8 cellular contexts compared by ENCODE assay signal in the genomic region with DNA sequence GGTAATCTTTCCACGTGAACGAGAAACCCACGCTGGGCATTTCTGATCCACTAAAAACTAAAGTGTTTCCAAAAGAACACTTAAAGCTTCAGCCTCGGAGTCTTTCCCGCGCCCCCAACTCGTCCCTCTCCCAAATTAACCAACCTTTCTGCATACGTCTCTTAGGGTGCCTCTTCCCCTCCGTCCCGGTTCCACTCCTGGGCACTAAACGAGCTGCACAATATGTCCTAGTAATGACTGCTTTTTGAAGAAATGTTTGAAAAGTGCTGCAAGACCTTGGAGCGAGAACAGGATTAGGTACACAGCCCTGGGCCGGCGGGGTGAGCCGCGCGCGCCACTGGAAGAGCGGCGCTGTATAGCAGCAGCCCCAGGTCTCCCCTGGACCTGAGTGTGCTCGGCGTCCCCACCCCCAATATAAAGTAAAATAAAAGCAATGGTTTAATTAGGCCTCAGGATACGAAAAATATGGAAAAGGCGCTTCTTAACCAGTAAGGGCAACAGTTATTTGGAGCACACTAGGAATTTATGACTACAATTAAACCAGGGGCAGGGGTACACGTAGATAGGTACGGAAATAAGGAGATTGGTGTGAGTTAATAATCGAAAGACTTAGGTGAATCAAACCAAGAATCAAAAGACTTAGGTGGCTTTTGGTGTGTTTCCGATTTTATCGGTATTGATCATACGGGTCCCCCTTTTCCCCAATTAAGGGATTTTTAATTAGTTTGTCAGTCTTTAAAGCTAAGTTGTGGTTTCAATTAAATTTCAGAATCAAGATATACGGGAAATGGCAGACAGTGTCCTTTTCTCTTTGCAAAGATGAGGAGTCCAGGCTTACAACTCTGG. TPM values are rescaled to one million over a fixed set of nuclear protein-coding genes. Genes with fewer than 3 reads are reported as not detected.
DNase-seq lines count a peak whose midpoint lies in the region; FAIRE-seq and TF ChIP-seq lines count a peak whose summit lies in the region.

No MANE protein-coding gene starts in this region.

- H3K4me2 ChIP-seq in endothelial cell of umbilical vein (ENCODE audit: insufficient read depth, low read length), result no peak overlapping the region
- peak overlapping the region; percentile 65 for H3K4me2 ChIP-seq in neuronal stem cell (ENCODE audit: insufficient read depth, low read length, poor library complexity, severe bottlenecking)

- peaks cover 2% of the 10 kb centered on the region for H3K4me1 ChIP-seq in endothelial cell of umbilical vein (ENCODE audit: control insufficient read depth, extremely low read depth, insufficient read depth, low read length)
- H3K4me1 ChIP-seq in neuronal stem cell (ENCODE audit: control insufficient read depth in 2 of 2, insufficient read depth in 1 of 2, low read depth in 1 of 2, low read length in 2 of 2), result peaks cover 4 to 12% of the 10 kb centered on the region in 2 donors

- intact Hi-C loops in endothelial cell of umbilical vein (cut with micrococcal nuclease), result no loop called here

- H2AFZ ChIP-seq in endothelial cell of umbilical vein (ENCODE audit: low read depth, low read length) (no peak overlapping the region), neuronal stem cell (ENCODE audit: low read length) (peak overlapping the region; percentile 64)

- H2BK12ac ChIP-seq in neuronal stem cell (ENCODE audit: low read length), result no peak overlapping the region

- no peak overlapping the region for H2BK120ac ChIP-seq in neuronal stem cell (ENCODE audit: low read depth, low read length)

- CTCF ChIA-PET in endothelial cell of umbilical vein (lab: Charles Lee), result interaction anchor here (1.1 kb wide), 1 partner anchor 10 kb away, joined by 4 read pairs; no protein-coding TSS in a partner anchor

- POLR2A ChIA-PET in endothelial cell of umbilical vein (lab: Charles Lee), result no interaction called here

- no peak overlapping the region for H3K27ac ChIP-seq in endothelial cell of umbilical vein (ENCODE audit: insufficient read depth, low read depth, low read length)
- peak overlapping the region; percentile 49 for H3K27ac ChIP-seq in neuronal stem cell (replicated peaks; ENCODE audit: low read length)

- TF ChIP-seq POLR2A in endothelial cell of umbilical vein (IDR thresholded peaks at IDR 0.05; ENCODE audit: low read depth, low read length), result no peak

- H3K27me3 ChIP-seq in endothelial cell of umbilical vein (ENCODE audit: control insufficient read depth in 2 of 2, insufficient read depth in 2 of 2, low read length in 2 of 2) (peaks cover 36 to 49% of the 10 kb centered on the region in 2 experiments), neuronal stem cell (ENCODE audit: control insufficient read depth in 3 of 3, insufficient read depth in 3 of 3, low read depth in 1 of 3, low read length in 3 of 3) (no peaks in the 10 kb centered on the region)

- no peak overlapping the region for H3K23ac ChIP-seq in neuronal stem cell (ENCODE audit: low read depth, low read length, poor library complexity)

- H3K18ac ChIP-seq in neuronal stem cell (ENCODE audit: low read length), result no peak overlapping the region

- H3K79me2 ChIP-seq in endothelial cell of umbilical vein (ENCODE audit: control insufficient read depth, insufficient read depth, low read length), result no peaks in the 10 kb centered on the region

- BruUV-seq in endothelial cell of umbilical vein (replicated peaks; lab: Mats Ljungman, UMichigan), result no TSS peak

- DNase-seq in DMS79 (lab: John Stamatoyannopoulos, UW) (peak; percentile 5), NCI-H510A (lab: John Stamatoyannopoulos, UW) (peak; percentile 13), endothelial cell of umbilical vein (ENCODE audit: low read depth, low spot score) (no peak), neuronal stem cell (ENCODE audit: low spot score) (peak; percentile 42), NCI-H1694 (lab: John Stamatoyannopoulos, UW) (no peak), RKO (ENCODE audit: low spot score) (no peak), HPDE6-E6E7 (ENCODE audit: extremely low spot score) (no peak), AML-193 (lab: John Stamatoyannopoulos, UW) (no peak)

- H3K4me3 ChIP-seq in endothelial cell of umbilical vein (replicated peaks in 1 of 3; ENCODE audit: insufficient read depth in 1 of 3, low read depth in 1 of 3, low read length in 3 of 3) (no peak overlapping the region), neuronal stem cell (ENCODE audit: low read length in 2 of 2) (peak overlapping the region; percentile 80 to 96)

- no peaks in the 10 kb centered on the region for H4K20me1 ChIP-seq in endothelial cell of umbilical vein (replicated peaks; ENCODE audit: control insufficient read depth, extremely low read depth, insufficient read depth, low read length)

- no CpG with 5 or more reads among the region's 31 CpGs for WGBS in neuronal stem cell (ENCODE audit: extremely low coverage in 2 of 2, insufficient read length in 2 of 2, insufficient replicate concordance in 1 of 2), 2 donors

- no peak overlapping the region for H4K8ac ChIP-seq in neuronal stem cell (ENCODE audit: low read depth, low read length)

- dilution Hi-C loops in endothelial cell of umbilical vein (cut with MboI; ENCODE audit: extremely low pct_ligation_motif_present, low sequenced_read_pairs), result no loop called here

- H3K9me3 ChIP-seq in endothelial cell of umbilical vein (replicated peaks; ENCODE audit: control insufficient read depth, insufficient read depth, low read length), result no peaks in the 10 kb centered on the region
- no peaks in the 10 kb centered on the region for H3K9me3 ChIP-seq in neuronal stem cell (replicated peaks in 1 of 2; ENCODE audit: control insufficient read depth in 2 of 2, insufficient read depth in 1 of 2, low read depth in 1 of 2, low read length in 2 of 2)

- H3K79me1 ChIP-seq in neuronal stem cell (ENCODE audit: low read depth, low read length), result no peaks in the 10 kb centered on the region

- no peak overlapping the region for H3K4ac ChIP-seq in neuronal stem cell (ENCODE audit: low read length)

- H3K9ac ChIP-seq in endothelial cell of umbilical vein (replicated peaks; ENCODE audit: extremely low read depth, insufficient read depth, low read length) (no peak overlapping the region), neuronal stem cell (ENCODE audit: low read depth, low read length, poor library complexity) (peak overlapping the region; percentile 79)

- H2AK5ac ChIP-seq in neuronal stem cell (ENCODE audit: low read depth, low read length), result no peak overlapping the region

- H3K14ac ChIP-seq in neuronal stem cell (ENCODE audit: low read length), result no peak overlapping the region

- peaks cover 2% of the 10 kb centered on the region for H3K9me1 ChIP-seq in endothelial cell of umbilical vein (replicated peaks; ENCODE audit: control insufficient read depth, extremely low read depth, insufficient read depth, low read length)

- no peak for TF ChIP-seq CTCF in endothelial cell of umbilical vein (IDR thresholded peaks at IDR 0.05; ENCODE audit: extremely low read depth in 1 of 2, insufficient read depth in 1 of 2, low read depth in 1 of 2, low read length in 2 of 2)

- H4K91ac ChIP-seq in neuronal stem cell (ENCODE audit: low read depth, low read length, poor library complexity), result no peak overlapping the region

- FAIRE-seq in endothelial cell of umbilical vein (lab: Jason Lieb, UNC), result no peak

- H2BK5ac ChIP-seq in neuronal stem cell (ENCODE audit: low read length), result no peak overlapping the region

- H3K36me3 ChIP-seq in endothelial cell of umbilical vein (ENCODE audit: control insufficient read depth in 2 of 2, extremely low read depth in 1 of 2, insufficient read depth in 2 of 2, low read length in 2 of 2), result no peaks in the 10 kb centered on the region
- H3K36me3 ChIP-seq in neuronal stem cell (replicated peaks in 1 of 2; ENCODE audit: control insufficient read depth in 2 of 2, insufficient read depth in 2 of 2, low read length in 2 of 2), result peaks cover 0 to 15% of the 10 kb centered on the region in 2 donors

- H2BK15ac ChIP-seq in neuronal stem cell (ENCODE audit: low read length), result no peak overlapping the region

TF ChIP-seq in endothelial cell of umbilical vein, 7 proteins besides CTCF, POLR2A, EP300 and RAD21:
- TF ChIP-seq FOS (IDR thresholded peaks at IDR 0.05; ENCODE audit: borderline replicate concordance, insufficient read depth, low read length) (no peak), GATA2 (IDR thresholded peaks at IDR 0.05; ENCODE audit: insufficient read depth, insufficient read length, low read depth, low read length) (no peak), EZH2 (IDR thresholded peaks at IDR 0.05; ENCODE audit: borderline replicate concordance, low read depth, low read length, severe bottlenecking) (peak; percentile 45), POLR2AphosphoS5 (IDR thresholded peaks at IDR 0.05; ENCODE audit: insufficient read depth, low read depth, low read length) (no peak), MAX (IDR thresholded peaks at IDR 0.05; ENCODE audit: insufficient read depth, insufficient read length) (no peak)

RNA-seq across cellular contexts. Expression of gene TET1, which starts 1.9 kb away (rescaled TPM):
- total RNA-seq in endothelial cell of umbilical vein, result 1.3 and 1.5 TPM in 2 replicates
- polyA plus RNA-seq in endothelial cell of umbilical vein, result 0.21 and 0.23 TPM in 2 replicates
- polyA plus RNA-seq in endothelial cell of umbilical vein (2011; cell fraction: cytosol; rRNA removed), result 0.26 and 0.27 TPM in 2 replicates
- polyA plus RNA-seq in endothelial cell of umbilical vein (2011; cell fraction: nucleus; rRNA removed), result 0.63 and 0.70 TPM in 2 replicates
- polyA plus RNA-seq in endothelial cell of umbilical vein (2012), result 0.35 and 0.37 TPM in 2 replicates
- polyA minus RNA-seq in endothelial cell of umbilical vein, result 1.6 and 2.0 TPM in 2 replicates
- polyA minus RNA-seq in endothelial cell of umbilical vein (2011; cell fraction: cytosol; rRNA and poly(A)+ RNA removed), result not detected
- polyA minus RNA-seq in endothelial cell of umbilical vein (2011; cell fraction: nucleus; rRNA and poly(A)+ RNA removed), result 2.3 and 3.3 TPM in 2 replicates
- 17.2 TPM for polyA plus RNA-seq in neuronal stem cell (2013, experiment 1 of 2)
- 17.2 TPM for polyA plus RNA-seq in neuronal stem cell (2013, experiment 2 of 2)

RNA-seq across cellular contexts. Expression of gene SLC25A16, which starts 34.7 kb away (rescaled TPM):
- 20.0 and 20.2 TPM in 2 replicates for total RNA-seq in endothelial cell of umbilical vein
- polyA plus RNA-seq in endothelial cell of umbilical vein, result 6.2 and 8.8 TPM in 2 replicates
- 6.2 and 6.3 TPM in 2 replicates for polyA plus RNA-seq in endothelial cell of umbilical vein (2011; cell fraction: cytosol; rRNA removed)
- polyA plus RNA-seq in endothelial cell of umbilical vein (2011; cell fraction: nucleus; rRNA removed), result 26.2 and 36.8 TPM in 2 replicates
- 12.5 and 13.7 TPM in 2 replicates for polyA plus RNA-seq in endothelial cell of umbilical vein (2012)
- 17.9 and 25.1 TPM in 2 replicates for polyA minus RNA-seq in endothelial cell of umbilical vein
- 12.3 TPM for polyA minus RNA-seq in endothelial cell of umbilical vein (2011; cell fraction: cytosol; rRNA and poly(A)+ RNA removed)
- polyA minus RNA-seq in endothelial cell of umbilical vein (2011; cell fraction: nucleus; rRNA and poly(A)+ RNA removed), result 16.8 and 19.6 TPM in 2 replicates
- polyA plus RNA-seq in neuronal stem cell (2013, experiment 1 of 2), result 2.5 TPM
- polyA plus RNA-seq in neuronal stem cell (2013, experiment 2 of 2), result 3.7 TPM

Comparison
In these comparisons a context has a peak if more than half of its experiments do, and no peak if none do; other contexts are left out.
1. DNase-seq: peak in DMS79 (single experiment), NCI-H510A (single experiment) and neuronal stem cell (single experiment); none in endothelial cell of umbilical vein (single experiment), NCI-H1694 (single experiment), RKO (single experiment), HPDE6-E6E7 (single experiment) and AML-193 (0 of 2).
2. H3K4me3 ChIP-seq: peak in neuronal stem cell (2 of 2); none in endothelial cell of umbilical vein (0 of 3).